In genomic region chr17:78645421-78646295, GRCh38 we compare ENCODE assay signal across 8 cellular contexts.
DNase-seq lines count a peak whose midpoint lies in the region; ATAC-seq and TF ChIP-seq lines count a peak whose summit lies in the region.

No MANE protein-coding gene starts in this region.

- TF ChIP-seq POLR2A in body of pancreas (IDR thresholded peaks at IDR 0.05): peak in 1 of 3 donors; percentile 41

- ATAC-seq in SK-N-SH treated with all-trans-retinoic acid at 6 μM for 48 hours (no peak), body of pancreas (peak; percentile 45), memory B cell (ENCODE audit: low read depth) (peak; percentile 98)

- TF ChIP-seq CTCF in SK-N-SH (IDR thresholded peaks at IDR 0.05) (no peak), body of pancreas (IDR thresholded peaks at IDR 0.05) (no peak)

- peaks cover 17% of the 10 kb centered on the region for H3K4me1 Mint-ChIP-seq in T-helper 1 cell treated with Interleukin-12 subunit alpha and Interleukin-12 subunit beta and Interleukin-4 antibody, amounts not matched to agents 30 μg/mL and 1 μg/mL, for 36 hours (ENCODE audit: low read depth)
- peaks cover 6% of the 10 kb centered on the region for H3K4me1 Mint-ChIP-seq in memory B cell

- no peaks in the 10 kb centered on the region for H3F3A ChIP-seq in SK-N-SH (replicated peaks; ENCODE audit: insufficient read depth)

- no peak for TF ChIP-seq EP300 in SK-N-SH (IDR thresholded peaks at IDR 0.05; ENCODE audit: borderline replicate concordance in 1 of 2, low read depth in 1 of 2, low read length in 1 of 2)

- H3K36me3 ChIP-seq in SK-N-SH (replicated peaks in 1 of 2; ENCODE audit: control insufficient read depth in 1 of 2, insufficient read depth in 2 of 2, low read length in 1 of 2): no peaks in the 10 kb centered on the region
- no peaks in the 10 kb centered on the region for H3K36me3 ChIP-seq in body of pancreas (replicated peaks in 1 of 2; ENCODE audit: insufficient read depth in 1 of 2, low read depth in 2 of 2)
- no peaks in the 10 kb centered on the region for H3K36me3 ChIP-seq in subcutaneous abdominal adipose tissue (ENCODE audit: control insufficient read depth in 5 of 5, insufficient read depth in 5 of 5, low read length in 5 of 5)

- H3K9me3 Mint-ChIP-seq in T-helper 1 cell treated with Interleukin-12 subunit alpha and Interleukin-12 subunit beta and Interleukin-4 antibody, amounts not matched to agents 30 μg/mL and 1 μg/mL, for 36 hours: peaks cover 35% of the 10 kb centered on the region
- H3K9me3 Mint-ChIP-seq in memory B cell: peaks cover 2% of the 10 kb centered on the region

- H2AFZ ChIP-seq in SK-N-SH (ENCODE audit: low read depth): no peak overlapping the region

- TF ChIP-seq RAD21 in SK-N-SH (IDR thresholded peaks at IDR 0.05; ENCODE audit: low read length): no peak

- CTCF ChIA-PET in SK-N-SH (lab: Yijun Ruan, JAX): interaction anchor here (1.1 kb wide), 1 partner anchor 158 kb away, joined by 3 read pairs; no protein-coding TSS in a partner anchor

- peak overlapping the region; percentile 97 for H3K27ac Mint-ChIP-seq in T-helper 1 cell treated with Interleukin-12 subunit alpha and Interleukin-12 subunit beta and Interleukin-4 antibody, amounts not matched to agents 30 μg/mL and 1 μg/mL, for 36 hours
- peak overlapping the region; percentile 92 for H3K27ac Mint-ChIP-seq in memory B cell

- H3K9me2 ChIP-seq in SK-N-SH: no peaks in the 10 kb centered on the region

- POLR2A ChIA-PET in SK-N-SH (lab: Yijun Ruan, JAX): no interaction called here

- peaks cover 7% of the 10 kb centered on the region for H3K27me3 Mint-ChIP-seq in T-helper 1 cell treated with Interleukin-12 subunit alpha and Interleukin-12 subunit beta and Interleukin-4 antibody, amounts not matched to agents 30 μg/mL and 1 μg/mL, for 36 hours (ENCODE audit: low read depth)
- no peaks in the 10 kb centered on the region for H3K27me3 Mint-ChIP-seq in memory B cell

- no peaks in the 10 kb centered on the region for H4K20me1 ChIP-seq in SK-N-SH (ENCODE audit: insufficient read depth)

- H3K9ac ChIP-seq in SK-N-SH (no peak overlapping the region), subcutaneous abdominal adipose tissue (ENCODE audit: low read length in 5 of 5) (no peak overlapping the region)

- peak; percentile 18 for DNase-seq in SK-N-SH
- DNase-seq in body of pancreas: peak; percentile 26 to 84 (median 36)
- DNase-seq in memory B cell (ENCODE audit: low spot score in 2 of 2): peak; percentile 57 to 79
- no peak for DNase-seq in dedifferentiated amniotic fluid mesenchymal stem cell (ENCODE audit: extremely low spot score)
- no peak for DNase-seq in NCI-H524 treated with DMSO at 0.1 percent for 48 hours (lab: John Stamatoyannopoulos, UW)

- H3K9me3 ChIP-seq in SK-N-SH (no peaks in the 10 kb centered on the region), body of pancreas (no peaks in the 10 kb centered on the region), subcutaneous abdominal adipose tissue (ENCODE audit: control insufficient read depth in 5 of 5, low read length in 5 of 5) (peaks cover 0 to 3% (median 0%) of the 10 kb centered on the region in 5 donors)

- WGBS in SK-N-SH (ENCODE audit: low lambda C conversion rate): 82% methylated on average over 30 of the region's 30 CpGs
- 56 to 66% methylated on average over 24 to 30 of the region's 30 CpGs for WGBS in body of pancreas, 2 donors

- H3K4me3 ChIP-seq in SK-N-SH (ENCODE audit: low read depth in 2 of 2, low read length in 1 of 2) (no peak overlapping the region), body of pancreas (no peak overlapping the region), subcutaneous abdominal adipose tissue (ENCODE audit: low read depth in 1 of 5, low read length in 5 of 5) (peak overlapping the region in 3 of 5 donors; percentile 13 to 19 (median 17))

- intact Hi-C loops in body of pancreas (cut with DNase I): no loop called here

- no peaks in the 10 kb centered on the region for H3K79me2 ChIP-seq in SK-N-SH (ENCODE audit: insufficient read depth)

- peaks cover 30% of the 10 kb centered on the region for H3K36me3 Mint-ChIP-seq in T-helper 1 cell treated with Interleukin-12 subunit alpha and Interleukin-12 subunit beta and Interleukin-4 antibody, amounts not matched to agents 30 μg/mL and 1 μg/mL, for 36 hours (ENCODE audit: low read depth)
- peaks cover 8% of the 10 kb centered on the region for H3K36me3 Mint-ChIP-seq in memory B cell

- no peak overlapping the region for H3K4me2 ChIP-seq in SK-N-SH

- H3K4me3 Mint-ChIP-seq in T-helper 1 cell treated with Interleukin-12 subunit alpha and Interleukin-12 subunit beta and Interleukin-4 antibody, amounts not matched to agents 30 μg/mL and 1 μg/mL, for 36 hours: peak overlapping the region; percentile 77
- peak overlapping the region; percentile 75 for H3K4me3 Mint-ChIP-seq in memory B cell

- H3K4me1 ChIP-seq in SK-N-SH (ENCODE audit: control insufficient read depth in 1 of 2, insufficient read depth in 2 of 2, low read depth in 1 of 2, low read length in 1 of 2) (no peaks in the 10 kb centered on the region; a peak in 1 of 4 replicates), body of pancreas (no peaks in the 10 kb centered on the region), subcutaneous abdominal adipose tissue (ENCODE audit: control insufficient read depth in 5 of 5, insufficient read depth in 5 of 5, low read length in 5 of 5) (peaks cover 0 to 21% (median 4%) of the 10 kb centered on the region in 5 donors)

- H3K27me3 ChIP-seq in SK-N-SH (ENCODE audit: insufficient read depth): no peaks in the 10 kb centered on the region; the same call in 1 of the 2 replicates
- H3K27me3 ChIP-seq in body of pancreas: no peaks in the 10 kb centered on the region
- H3K27me3 ChIP-seq in subcutaneous abdominal adipose tissue (ENCODE audit: control insufficient read depth in 5 of 5, insufficient read depth in 4 of 5, low read length in 5 of 5): peaks cover 0 to 7% (median 0%) of the 10 kb centered on the region in 5 donors

- H3K27ac ChIP-seq in SK-N-SH (ENCODE audit: low read depth in 2 of 2, low read length in 1 of 2) (no peak overlapping the region), body of pancreas (peak overlapping the region in 2 of 4 donors; percentile 15 to 62), subcutaneous abdominal adipose tissue (ENCODE audit: low read depth, low read length) (peak overlapping the region; percentile 46)

TF ChIP-seq in SK-N-SH, 30 proteins besides CTCF, POLR2A, EP300 and RAD21:
- TF ChIP-seq MAX (IDR thresholded peaks at IDR 0.05; ENCODE audit: low read depth) (no peak), GABPA (IDR thresholded peaks at IDR 0.05; ENCODE audit: low read depth) (no peak)

TF ChIP-seq in SK-N-SH treated with all-trans-retinoic acid at 6 μM for 48 hours, 23 proteins besides CTCF, POLR2A, EP300 and RAD21:
- TF ChIP-seq TOX (CRISPR knock-in tag; IDR thresholded peaks at IDR 0.05; ENCODE audit: borderline replicate concordance) (no peak), ZNF565 (CRISPR knock-in tag; conservative IDR thresholded peaks at IDR 0.05; ENCODE audit: low read depth) (no peak), BACH2 (CRISPR knock-in tag; IDR thresholded peaks at IDR 0.05; ENCODE audit: borderline replicate concordance) (no peak), SNAI2 (CRISPR knock-in tag; IDR thresholded peaks at IDR 0.05) (no peak), GLIS3 (CRISPR knock-in tag; IDR thresholded peaks at IDR 0.05) (no peak)

Comparison
In these comparisons a context has a peak if more than half of its experiments do, and no peak if none do; other contexts are left out.
1. DNase-seq: peak in SK-N-SH (single experiment), body of pancreas (4 of 4) and memory B cell (2 of 2); none in dedifferentiated amniotic fluid mesenchymal stem cell (single experiment) and NCI-H524 treated with DMSO at 0.1 percent for 48 hours (single experiment).
2. H3K4me3 ChIP-seq: peak in subcutaneous abdominal adipose tissue (3 of 5); none in SK-N-SH (0 of 2) and body of pancreas (0 of 2).